ENCODE assay signal across 14 cellular contexts in genomic region chr13:20684041-20684440, GRCh38. TPM values are rescaled to one million over a fixed set of nuclear protein-coding genes. Genes with fewer than 3 reads are reported as not detected.
A peak's percentile ranks its signal among the peaks of the same experiment; 100 is the strongest.
DNase-seq lines count a peak whose midpoint lies in the region; ATAC-seq and TF ChIP-seq lines count a peak whose summit lies in the region.
"Had no signal": no experiment of that assay in that cellular context is flagged by ENCODE, and none has a peak within 500 bp of the region (broad histone marks: within the 10 kb centered on the region; RNA-seq: fewer than 3 reads in every experiment).

No MANE protein-coding gene starts in this region.

- TF ChIP-seq CTCF in WTC11 (IDR thresholded peaks at IDR 0.05) = no peak

- H3K9me3 Mint-ChIP-seq in WTC11 = no peaks in the 10 kb centered on the region
- H3K9me3 Mint-ChIP-seq: CD4-positive, alpha-beta memory T cell; HFFc6 had no signal

- H3K18ac ChIP-seq in trophoblast cell (ENCODE audit: low read length) = no peak overlapping the region

- no CpG with 5 or more reads among the region's 4 CpGs for WGBS in trophoblast cell (ENCODE audit: extremely low coverage, insufficient coverage, insufficient read length)

- H3K4ac ChIP-seq in trophoblast cell (ENCODE audit: low read depth, low read length) = no peak overlapping the region

- no peak overlapping the region for H2AK5ac ChIP-seq in trophoblast cell (ENCODE audit: low read length)

- no peak overlapping the region for H2BK120ac ChIP-seq in trophoblast cell (ENCODE audit: insufficient read depth, low read length, poor library complexity)

- H3K4me1 Mint-ChIP-seq in WTC11 = peaks cover 57% of the 10 kb centered on the region
- H3K4me1 Mint-ChIP-seq: CD4-positive, alpha-beta memory T cell had no signal

- H3K9ac ChIP-seq in iPS-20b (ENCODE audit: low read depth, low read length) = peak overlapping the region; percentile 45; the same call in 1 of the 2 replicates
- H3K9ac ChIP-seq in trophoblast cell (ENCODE audit: low read length) = no peak overlapping the region
- H3K9ac ChIP-seq: GM23248 had no signal

- DNase-seq in WTC11 (ENCODE audit: low spot score) (no peak), trophoblast cell (peak; percentile 40 to 74), RPMI8226 (no peak), NCI-H2171 treated with DMSO at 0.1 percent for 48 hours (lab: John Stamatoyannopoulos, UW) (no peak)
- DNase-seq: C1 segment of cervical spinal cord; CD4-positive, alpha-beta memory T cell; COR-L47; DMS153; DND-41; HFFc6 had no signal

- no peak overlapping the region for H2AFZ ChIP-seq in trophoblast cell (ENCODE audit: insufficient read depth, low read length, poor library complexity)
- H2AFZ ChIP-seq: GM23248 had no signal

- H3K36me3 ChIP-seq in iPS-20b (ENCODE audit: insufficient read depth, low read depth, low read length) (no peaks in the 10 kb centered on the region), trophoblast cell (ENCODE audit: control insufficient read depth in 1 of 2, insufficient read depth in 2 of 2, low read length in 2 of 2) (no peaks in the 10 kb centered on the region)
- H3K36me3 ChIP-seq: HAP-1 had no signal

- H3K27ac ChIP-seq in iPS-20b (ENCODE audit: low read length) (no peak overlapping the region), trophoblast cell (ENCODE audit: low read depth, low read length) (no peak overlapping the region)
- H3K27ac ChIP-seq: GM23248 had no signal

- no peak overlapping the region for H4K91ac ChIP-seq in trophoblast cell (ENCODE audit: low read depth, low read length)

- POLR2A ChIA-PET in WTC11 (lab: Charles Lee) = interaction anchor here (0.5 to 1.2 kb wide), 2 partner anchors 13 to 241 kb away, joined by 4 to 5 read pairs; no protein-coding TSS in a partner anchor

- no peak overlapping the region for H3K4me3 Mint-ChIP-seq in WTC11
- H3K4me3 Mint-ChIP-seq: CD4-positive, alpha-beta memory T cell; HFFc6 had no signal

- H3K27ac Mint-ChIP-seq in WTC11 = peak overlapping the region; percentile 54; the same call in 1 of the 2 replicates
- H3K27ac Mint-ChIP-seq: CD4-positive, alpha-beta memory T cell; HFFc6 had no signal

- H3K79me1 ChIP-seq in trophoblast cell (ENCODE audit: low read length) = no peaks in the 10 kb centered on the region

- no peak overlapping the region for H2BK12ac ChIP-seq in trophoblast cell (ENCODE audit: low read length)

- no peaks in the 10 kb centered on the region for H3K79me2 ChIP-seq in trophoblast cell (ENCODE audit: control insufficient read depth, insufficient read depth, low read length, poor library complexity)

- H2BK5ac ChIP-seq in trophoblast cell (ENCODE audit: low read depth, low read length, poor library complexity) = no peak overlapping the region

- H3K27me3 Mint-ChIP-seq in WTC11 (ENCODE audit: low read depth) = no peaks in the 10 kb centered on the region
- H3K27me3 Mint-ChIP-seq: CD4-positive, alpha-beta memory T cell had no signal

- CTCF ChIA-PET in WTC11 (lab: Charles Lee) = interaction anchor here (0.9 to 1.6 kb wide), 5 partner anchors 27 to 259 kb away, joined by 3 to 5 read pairs (median 3); no protein-coding TSS in a partner anchor

- peaks cover 21% of the 10 kb centered on the region for H3K4me1 ChIP-seq in iPS-20b (ENCODE audit: insufficient read depth, low read length)
- peaks cover 2 to 12% of the 10 kb centered on the region in 2 experiments for H3K4me1 ChIP-seq in trophoblast cell (ENCODE audit: control insufficient read depth in 1 of 2, insufficient read depth in 2 of 2, low read length in 2 of 2)

- H4K8ac ChIP-seq in trophoblast cell (ENCODE audit: low read depth, low read length) = no peak overlapping the region

- H4K12ac ChIP-seq in trophoblast cell (ENCODE audit: low read depth, low read length) = no peak overlapping the region

- no peak overlapping the region for H3K4me3 ChIP-seq in iPS-20b (ENCODE audit: low read length)
- H3K4me3 ChIP-seq in trophoblast cell (ENCODE audit: low read depth, low read length) = no peak overlapping the region
- H3K4me3 ChIP-seq: GM23248, HAP-1 had no signal

- ATAC-seq in WTC11 (no peak), GM21576 (IDR thresholded peaks at IDR 0.05; ENCODE audit: unreplicated experiment) (no peak)

- no peak overlapping the region for H3K23ac ChIP-seq in trophoblast cell (ENCODE audit: low read length)

- no peak overlapping the region for H3K4me2 ChIP-seq in trophoblast cell (ENCODE audit: low read length)

- no peak overlapping the region for H3K14ac ChIP-seq in trophoblast cell (ENCODE audit: low read length)

- H3K27me3 ChIP-seq in iPS-20b (ENCODE audit: insufficient read depth, low read length) (no peaks in the 10 kb centered on the region), trophoblast cell (ENCODE audit: insufficient read depth, low read length) (no peaks in the 10 kb centered on the region)

- H3K36me3 Mint-ChIP-seq in WTC11 = no peaks in the 10 kb centered on the region

- H3K9me3 ChIP-seq in iPS-20b (ENCODE audit: insufficient read depth, low read depth, low read length) = no peaks in the 10 kb centered on the region
- no peaks in the 10 kb centered on the region for H3K9me3 ChIP-seq in trophoblast cell (ENCODE audit: insufficient read depth, low read depth, low read length)
- H3K9me3 ChIP-seq: HAP-1 had no signal

TF ChIP-seq in WTC11, 78 proteins besides CTCF, POLR2A, EP300 and RAD21 (continues in another document):
- TF ChIP-seq NFYB (CRISPR knock-in tag; conservative IDR thresholded peaks at IDR 0.05; ENCODE audit: low read depth) = no peak
- TF ChIP-seq ZNF396 (CRISPR knock-in tag; IDR thresholded peaks at IDR 0.05; ENCODE audit: borderline replicate concordance) = no peak
- TF ChIP-seq AR (CRISPR knock-in tag; IDR thresholded peaks at IDR 0.05) = no peak
- TF ChIP-seq ESRRA (CRISPR knock-in tag; IDR thresholded peaks at IDR 0.05; ENCODE audit: borderline replicate concordance) = no peak
- TF ChIP-seq EMX1 (CRISPR knock-in tag; IDR thresholded peaks at IDR 0.05) = no peak
- TF ChIP-seq PRRX2 (CRISPR knock-in tag; IDR thresholded peaks at IDR 0.05) = no peak
- no peak for TF ChIP-seq ZNF512 (CRISPR knock-in tag; IDR thresholded peaks at IDR 0.05; ENCODE audit: borderline replicate concordance)
- no peak for TF ChIP-seq SOX15 (CRISPR knock-in tag; IDR thresholded peaks at IDR 0.05)
- TF ChIP-seq PRDM15 (CRISPR knock-in tag; IDR thresholded peaks at IDR 0.05) = no peak
- TF ChIP-seq GTF2I (CRISPR knock-in tag; conservative IDR thresholded peaks at IDR 0.05) = no peak

RNA-seq across cellular contexts. Expression of gene IL17D, which starts 19.5 kb away (rescaled TPM):
- total RNA-seq in WTC11 (2021) = 0.59 to 0.64 TPM (median 0.60 TPM) in 3 replicates
- polyA plus RNA-seq in trophoblast cell (2013) = 1.7 TPM in 2 replicates
- total RNA-seq: CD4-positive, alpha-beta memory T cell had no signal
- polyA plus RNA-seq: CD4-positive, alpha-beta memory T cell had no signal

Comparison
In these comparisons a context has a peak if more than half of its experiments do, and no peak if none do; other contexts are left out.
1. DNase-seq: peak in trophoblast cell (2 of 2); none in WTC11 (single experiment), RPMI8226 (single experiment) and NCI-H2171 treated with DMSO at 0.1 percent for 48 hours (single experiment).